Comparison of ENCODE assay signal across 26 cellular contexts in the genomic region with DNA sequence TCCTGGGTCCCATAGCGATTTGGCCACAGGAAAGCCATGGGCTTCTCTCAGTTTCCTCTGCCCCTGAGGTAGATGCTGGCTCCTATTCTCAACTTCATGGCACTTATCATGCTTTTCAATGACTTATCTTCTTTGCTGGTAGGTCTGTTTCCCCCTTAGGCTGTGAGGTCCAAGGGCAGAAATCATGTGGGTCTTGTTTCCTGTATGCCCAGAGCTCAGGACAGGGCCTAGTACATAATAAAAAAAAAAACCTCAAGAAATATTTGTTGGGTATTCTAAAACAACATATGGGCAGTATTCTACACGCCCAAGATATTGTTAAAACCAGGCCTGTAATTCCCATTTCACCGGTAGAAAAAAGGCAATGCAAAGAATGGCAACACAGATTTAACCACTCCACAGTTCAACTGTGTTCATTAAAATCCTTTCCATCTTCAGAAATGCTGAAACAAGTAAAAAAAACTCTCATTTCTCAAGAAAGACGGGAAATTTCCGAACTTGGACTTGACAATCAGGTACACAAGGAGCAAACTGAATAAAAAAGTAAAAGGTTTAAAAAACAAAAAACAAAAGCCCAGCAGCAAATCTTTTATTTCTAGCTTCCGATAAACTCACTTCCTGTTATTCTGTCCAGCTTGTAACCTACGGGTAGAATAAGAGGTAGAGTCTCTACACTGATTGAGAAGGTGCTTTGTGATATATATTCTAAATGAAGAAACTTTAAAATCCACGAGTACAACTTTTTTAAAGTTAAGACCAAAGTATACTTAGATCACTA. TPM values are rescaled to one million over a fixed set of nuclear protein-coding genes. Genes with fewer than 3 reads are reported as not detected.
DNase-seq lines count a peak whose midpoint lies in the region; ATAC-seq and TF ChIP-seq lines count a peak whose summit lies in the region.
"Had no signal": no experiment of that assay in that cellular context is flagged by ENCODE, and none has a peak within 500 bp of the region (broad histone marks: within the 10 kb centered on the region; RNA-seq: fewer than 3 reads in every experiment).

No MANE protein-coding gene starts in this region.

- CTCF ChIA-PET in GM10248 (lab: Yijun Ruan, JAX) = interaction anchor here (0.6 to 7.3 kb wide), 5 partner anchors 9 to 161 kb away, joined by 3 to 65 read pairs (median 3); no protein-coding TSS in a partner anchor

- intact Hi-C loops in right cardiac atrium (cut with DNase I) = no loop called here

- TF ChIP-seq CTCF in DOHH2 (IDR thresholded peaks at IDR 0.05; ENCODE audit: low read depth, low read length, poor library complexity, severe bottlenecking) (no peak), GM10248 (IDR thresholded peaks at IDR 0.05; ENCODE audit: control extremely low read depth, extremely low read depth, low read depth, missing control alignments) (no peak)

- DNase-seq in NAMALWA (ENCODE audit: low spot score) (peak; percentile 58), right cardiac atrium (no peak), pulmonary artery endothelial cell (ENCODE audit: low read depth, low spot score) (peak; percentile 33), CD1c-positive myeloid dendritic cell (ENCODE audit: extremely low spot score) (no peak), GM10248 (ENCODE audit: extremely low spot score) (no peak), retina (no peak)
- DNase-seq in stimulated activated CD4-positive, alpha-beta T cell treated with anti-CD3 and anti-CD28 coated beads, Interleukin-1b, Interleukin-23, amount 100 ng/mL, for 48 hours = no peak
- DNase-seq: activated CD8-positive, alpha-beta T cell treated with anti-CD3 and anti-CD28 coated beads for 36 hours; activated effector memory CD4-positive, alpha-beta T cell treated with anti-CD3 and anti-CD28 coated beads, Interleukin-2, amount 50 U/mL, for 16 hours; CD8-positive, alpha-beta T cell; DMS 273 treated with DMSO at 0.1 percent for 48 hours; effector memory CD4-positive, alpha-beta T cell; kidney; mesendoderm; MG63; NCI-H1436 treated with DMSO at 0.1 percent for 48 hours; NCI-H2107; NCI-H446 treated with DMSO at 0.1 percent for 48 hours; occipital lobe; SHP77; stimulated activated CD4-positive, alpha-beta T cell treated with anti-CD3 and anti-CD28 coated beads, Interleukin-4, amount 100 ng/mL, for 4 hours; stimulated activated naive CD8-positive, alpha-beta T cell treated with anti-CD3 and anti-CD28 coated beads, Interleukin-15, Interleukin-2, amounts not matched to agents 100 U/mL and 50 U/mL, for 24 hours; SW 1271 had no signal

- POLR2A ChIA-PET in GM10248 (lab: Yijun Ruan, JAX) = no interaction called here

- H4K20me1 ChIP-seq in DOHH2 (ENCODE audit: control insufficient read depth, insufficient read depth, low read depth, low read length) = no peaks in the 10 kb centered on the region

- H3K4me3 ChIP-seq in DOHH2 (ENCODE audit: low read length) = peak overlapping the region; percentile 45
- H3K4me3 ChIP-seq in right cardiac atrium (ENCODE audit: low read length) = no peak overlapping the region
- H3K4me3 ChIP-seq: MG63, tibial nerve had no signal

- no peaks in the 10 kb centered on the region for H3K9me3 ChIP-seq in DOHH2 (ENCODE audit: control insufficient read depth, insufficient read depth, low read length)
- no peaks in the 10 kb centered on the region for H3K9me3 ChIP-seq in right cardiac atrium (ENCODE audit: control insufficient read depth, low read length)
- H3K9me3 ChIP-seq: MG63, tibial nerve had no signal

- no peak for ATAC-seq in right cardiac atrium
- ATAC-seq: activated CD8-positive, alpha-beta T cell treated with anti-CD3 and anti-CD28 coated beads for 36 hours; CD8-positive, alpha-beta T cell; HCT116; stimulated activated naive CD8-positive, alpha-beta T cell treated with anti-CD3 and anti-CD28 coated beads, Interleukin-15, Interleukin-2, amounts not matched to agents 100 U/mL and 50 U/mL, for 24 hours had no signal

- no peaks in the 10 kb centered on the region for H3K79me2 ChIP-seq in DOHH2 (ENCODE audit: control insufficient read depth, low read length)

- peaks cover 23% of the 10 kb centered on the region for H3F3A ChIP-seq in DOHH2 (ENCODE audit: control insufficient read depth, insufficient read depth)

- H3K4me2 ChIP-seq in DOHH2 (ENCODE audit: low read length) = peak overlapping the region; percentile 52

- H3K4me1 ChIP-seq in DOHH2 (ENCODE audit: control insufficient read depth, low read length) (peaks cover 72% of the 10 kb centered on the region), right cardiac atrium (ENCODE audit: control insufficient read depth, insufficient read depth, low read length) (peaks cover 2% of the 10 kb centered on the region)

- no peaks in the 10 kb centered on the region for H3K9me2 ChIP-seq in DOHH2 (replicated peaks; ENCODE audit: control insufficient read depth, low read length)

- WGBS in right cardiac atrium = 64% methylated on average over 8 of the region's 8 CpGs

- H3K27ac ChIP-seq in DOHH2 (ENCODE audit: low read depth, low read length) (peak overlapping the region; percentile 70), right cardiac atrium (ENCODE audit: low read length) (peak overlapping the region; percentile 81)

- no peaks in the 10 kb centered on the region for H3K36me3 ChIP-seq in DOHH2 (ENCODE audit: control insufficient read depth, low read length)
- H3K36me3 ChIP-seq: MG63, tibial nerve had no signal

- H3K27me3 ChIP-seq in DOHH2 (ENCODE audit: control insufficient read depth, low read length) (peaks cover 8% of the 10 kb centered on the region; the same call in 1 of the 2 replicates), right cardiac atrium (ENCODE audit: control insufficient read depth, insufficient read depth) (no peaks in the 10 kb centered on the region)

RNA-seq across cellular contexts. Expression of gene TDRD10, which starts 6.3 kb away (rescaled TPM):
- 1 to 10 TPM; 2.8 to 4.1 (median 3.4) TPM for total RNA-seq in right cardiac atrium
- polyA plus RNA-seq in right cardiac atrium = 4.9 TPM
- total RNA-seq in pulmonary artery endothelial cell = 1.7 and 3.8 TPM in 2 replicates
- total RNA-seq: activated CD8-positive, alpha-beta T cell treated with anti-CD3 and anti-CD28 coated beads for 36 hours; CD8-positive, alpha-beta T cell had no signal

RNA-seq across cellular contexts. Expression of gene SHE, which starts 6.5 kb away (rescaled TPM):
- total RNA-seq in right cardiac atrium (10 to 100 TPM; 17.4 to 23.8 (median 21.1) TPM), pulmonary artery endothelial cell (60.6 and 84.6 TPM in 2 replicates)
- polyA plus RNA-seq in right cardiac atrium = 16.4 TPM
- total RNA-seq: activated CD8-positive, alpha-beta T cell treated with anti-CD3 and anti-CD28 coated beads for 36 hours; CD8-positive, alpha-beta T cell had no signal

Comparison
In these comparisons a context has a peak if more than half of its experiments do, and no peak if none do; other contexts are left out.
1. DNase-seq: peak in NAMALWA (single experiment) and pulmonary artery endothelial cell (single experiment); none in right cardiac atrium (0 of 3), stimulated activated CD4-positive, alpha-beta T cell treated with anti-CD3 and anti-CD28 coated beads, Interleukin-1b, Interleukin-23, amount 100 ng/mL, for 48 hours (single experiment), CD1c-positive myeloid dendritic cell (single experiment), GM10248 (single experiment) and retina (single experiment).